22 cellular contexts compared by ENCODE assay signal in the genomic region with DNA sequence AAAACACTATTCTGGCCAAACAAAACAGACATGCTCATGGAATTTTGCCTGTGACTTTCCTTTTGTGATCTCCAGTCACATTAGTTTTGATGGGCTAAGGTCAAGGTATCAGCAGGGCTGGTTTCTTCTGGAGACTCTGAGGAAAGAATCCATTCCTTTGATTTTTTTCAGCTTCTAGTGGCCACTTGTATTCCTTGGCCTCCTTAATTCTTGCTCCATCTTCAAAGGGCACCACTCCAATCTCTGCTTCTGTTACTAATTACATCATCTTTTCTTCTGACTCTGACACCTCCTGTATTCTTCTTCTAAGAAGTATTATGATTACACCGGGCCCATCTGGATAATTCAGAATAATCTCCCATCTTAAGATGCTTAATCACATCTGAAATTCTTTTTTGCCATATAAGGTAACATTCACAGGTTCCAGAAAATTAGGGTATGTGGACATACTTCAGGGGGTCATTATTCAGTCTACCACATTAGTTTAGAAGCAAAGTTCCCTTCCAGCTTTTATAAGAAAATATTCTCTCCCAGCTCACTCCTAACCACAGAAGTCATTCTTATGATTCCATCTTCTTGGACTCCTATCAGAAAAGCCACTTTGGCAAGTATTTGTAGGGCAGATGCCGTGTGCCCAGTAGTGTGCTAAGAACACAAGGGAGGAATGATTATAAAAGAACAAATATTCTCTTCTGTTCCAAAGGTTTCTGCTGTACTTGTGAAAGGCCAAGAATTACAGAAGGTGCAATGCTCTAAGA. TPM values are rescaled to one million over a fixed set of nuclear protein-coding genes. Genes with fewer than 3 reads are reported as not detected.
DNase-seq lines count a peak whose midpoint lies in the region; ATAC-seq, FAIRE-seq and TF ChIP-seq lines count a peak whose summit lies in the region.
"Had no signal": no experiment of that assay in that cellular context is flagged by ENCODE, and none has a peak within 500 bp of the region (broad histone marks: within the 10 kb centered on the region; RNA-seq: fewer than 3 reads in every experiment).

No MANE protein-coding gene starts in this region.

- TF ChIP-seq CTCF in D721Med (IDR thresholded peaks at IDR 0.05; ENCODE audit: insufficient read depth, missing control alignments) = no peak

- intact Hi-C loops in sciatic nerve (cut with DNase I) = no loop called here

- no peaks in the 10 kb centered on the region for H3K36me3 Mint-ChIP-seq in activated T-cell treated with anti-CD3 and anti-CD28 coated beads, Interleukin-2, amount 50 U/mL, for 72 hours (ENCODE audit: insufficient read depth in 2 of 2)

- FAIRE-seq in D721Med (lab: Jason Lieb, UNC) (peak; percentile 6), endometrium (lab: Jason Lieb, UNC) (peak; percentile 12)
- FAIRE-seq: H1 had no signal

- ATAC-seq in sciatic nerve (peak; percentile 94), HG02885 (IDR thresholded peaks at IDR 0.05; ENCODE audit: poor library complexity, unreplicated experiment) (no peak)
- no peak for ATAC-seq in activated T-cell treated with anti-CD3 and anti-CD28 coated beads, Interleukin-2, amount 50 U/mL, for 72 hours (replicated peaks in 1 of 2)
- ATAC-seq: HCT116 had no signal

- H3K27me3 Mint-ChIP-seq in activated T-cell treated with anti-CD3 and anti-CD28 coated beads, Interleukin-2, amount 50 U/mL, for 72 hours (ENCODE audit: low read depth) = no peaks in the 10 kb centered on the region

- H3K27ac Mint-ChIP-seq in activated T-cell treated with anti-CD3 and anti-CD28 coated beads, Interleukin-2, amount 50 U/mL, for 72 hours = no peak overlapping the region
- H3K27ac Mint-ChIP-seq: CD4-positive, alpha-beta memory T cell had no signal

- H3K4me3 Mint-ChIP-seq in activated T-cell treated with anti-CD3 and anti-CD28 coated beads, Interleukin-2, amount 50 U/mL, for 72 hours = no peak overlapping the region
- H3K4me3 Mint-ChIP-seq: CD4-positive, alpha-beta memory T cell had no signal

- DNase-seq in D721Med (ENCODE audit: insufficient read length, low spot score) = no peak
- peak; percentile 45 for DNase-seq in NCI-H524 treated with DMSO at 0.1 percent for 48 hours (lab: John Stamatoyannopoulos, UW)
- DNase-seq in sciatic nerve (ENCODE audit: low spot score) = no peak
- no peak for DNase-seq in activated T-cell treated with anti-CD3 and anti-CD28 coated beads, Interleukin-2, amount 50 U/mL, for 72 hours
- no peak for DNase-seq in AG08395 (ENCODE audit: low spot score)
- DNase-seq: Caco-2; CD4-positive, alpha-beta memory T cell; DND-41; KG1; NCI-H1092; NCI-H1436; NCI-H187 treated with DMSO at 0.1 percent for 48 hours; NCI-H510A; NCI-H774; SHP77 treated with DMSO at 0.1 percent for 48 hours; SK-N-SH had no signal

- peaks cover 1 to 9% of the 10 kb centered on the region in 2 donors for H3K9me3 Mint-ChIP-seq in activated T-cell treated with anti-CD3 and anti-CD28 coated beads, Interleukin-2, amount 50 U/mL, for 72 hours

- no peaks in the 10 kb centered on the region for H3K4me1 Mint-ChIP-seq in activated T-cell treated with anti-CD3 and anti-CD28 coated beads, Interleukin-2, amount 50 U/mL, for 72 hours (ENCODE audit: low read depth)
- H3K4me1 Mint-ChIP-seq: CD4-positive, alpha-beta memory T cell had no signal

RNA-seq across cellular contexts. Expression of a gene that starts 56.4 kb away (rescaled TPM):
- total RNA-seq in sciatic nerve = not detected
- not detected for total RNA-seq in activated T-cell treated with anti-CD3 and anti-CD28 coated beads, Interleukin-2, amount 50 U/mL, for 72 hours
- total RNA-seq: Caco-2; CD4-positive, alpha-beta memory T cell; H1; HT1080; RPMI7951 had no signal
